In the genomic region with DNA sequence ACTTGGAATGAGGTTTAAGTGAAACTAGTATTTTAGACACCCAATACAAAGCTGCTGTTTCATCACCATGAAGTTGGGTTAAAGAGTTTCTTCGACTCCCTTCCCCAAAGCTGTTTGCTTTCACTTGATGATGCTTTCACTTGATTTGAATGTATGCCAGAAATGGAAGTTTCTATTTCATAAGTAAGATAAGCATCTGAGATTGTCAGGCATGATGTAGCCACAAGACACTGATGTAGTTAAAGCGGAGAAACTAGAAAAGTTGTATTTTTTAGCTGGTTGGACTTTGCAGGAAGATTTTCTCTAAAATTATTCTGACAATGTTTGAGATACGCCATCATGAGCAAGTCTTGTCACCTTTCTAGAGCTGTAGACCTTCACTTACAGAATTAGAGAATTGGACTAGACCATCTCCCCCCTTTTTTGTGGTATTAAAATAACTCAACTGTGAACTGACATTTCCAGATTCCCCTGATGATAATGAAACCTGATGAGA, we compare ENCODE assay signal across 9 cellular contexts. TPM values are rescaled to one million over a fixed set of nuclear protein-coding genes. Genes with fewer than 3 reads are reported as not detected.
DNase-seq lines count a peak whose midpoint lies in the region; ATAC-seq and TF ChIP-seq lines count a peak whose summit lies in the region.
"Had no signal": no experiment of that assay in that cellular context is flagged by ENCODE, and none has a peak within 500 bp of the region (broad histone marks: within the 10 kb centered on the region; RNA-seq: fewer than 3 reads in every experiment).

No MANE protein-coding gene starts in this region.

- no peaks in the 10 kb centered on the region for H3K27me3 ChIP-seq in CD4-positive, alpha-beta memory T cell (ENCODE audit: insufficient read depth, low read length)
- no peaks in the 10 kb centered on the region for H3K27me3 ChIP-seq in thyroid gland
- H3K27me3 ChIP-seq: SJSA1 had no signal

- intact Hi-C loops in CD4-positive, alpha-beta memory T cell (cut with micrococcal nuclease) = no loop called here
- intact Hi-C loops in thyroid gland (cut with DNase I) = no loop called here

- peak overlapping the region; percentile 10 to 68 (median 62) for H3K4me3 Mint-ChIP-seq in CD4-positive, alpha-beta memory T cell
- peak overlapping the region; percentile 19 for H3K4me3 Mint-ChIP-seq in activated CD4-positive, alpha-beta memory T cell treated with anti-CD3 and anti-CD28 coated beads, Interleukin-2, amount 10 ng/mL, durations not matched to agents 7 days and 5 days

- TF ChIP-seq POLR2A in thyroid gland (IDR thresholded peaks at IDR 0.05) = no peak

- H3K36me3 Mint-ChIP-seq in CD4-positive, alpha-beta memory T cell = no peaks in the 10 kb centered on the region
- H3K36me3 Mint-ChIP-seq in activated CD4-positive, alpha-beta memory T cell treated with anti-CD3 and anti-CD28 coated beads, Interleukin-2, amount 10 ng/mL, durations not matched to agents 7 days and 5 days (ENCODE audit: low read depth) = peaks cover 57% of the 10 kb centered on the region

- no peak for TF ChIP-seq CTCF in thyroid gland (IDR thresholded peaks at IDR 0.05)

- peaks cover 26% of the 10 kb centered on the region for H3K4me1 ChIP-seq in CD4-positive, alpha-beta memory T cell (ENCODE audit: insufficient read depth, low read length)
- H3K4me1 ChIP-seq in thyroid gland = no peaks in the 10 kb centered on the region

- 86 to 91% methylated on average over 3 of the region's 3 CpGs for WGBS in thyroid gland, 2 donors

- ATAC-seq in GM19043 (IDR thresholded peaks at IDR 0.05; ENCODE audit: low read depth, unreplicated experiment) (peak; percentile 79), HG02973 (IDR thresholded peaks at IDR 0.05; ENCODE audit: unreplicated experiment) (peak; percentile 77)

- POLR2A ChIA-PET in CD4-positive, alpha-beta memory T cell (lab: Charles Lee; ENCODE audit: partially characterized antibody) = interaction anchor here (1.5 to 1.8 kb wide), 2 partner anchors 20 to 141 kb away, joined by 5 to 6 read pairs; a partner anchor contains a TSS
- POLR2A ChIA-PET in activated CD4-positive, alpha-beta memory T cell treated with anti-CD3 and anti-CD28 coated beads, Interleukin-2, amount 10 ng/mL, durations not matched to agents 7 days and 5 days (lab: Charles Lee) = interaction anchor here (0.7 to 2.2 kb wide), 10 partner anchors 8 to 140 kb away, joined by 3 to 12 read pairs (median 4); a partner anchor contains a TSS

- DNase-seq in CD4-positive, alpha-beta memory T cell = peak in 4 of 5 donors; percentile 30 to 63 (median 40)
- no peak for DNase-seq in activated CD4-positive, alpha-beta memory T cell treated with anti-CD3 and anti-CD28 coated beads, Interleukin-2, amount 10 ng/mL, durations not matched to agents 7 days and 5 days
- DNase-seq in HUDEP-2 (lab: John Stamatoyannopoulos, UW; ENCODE audit: unreplicated experiment in 76 of 76) (no peak), thyroid gland (no peak), NCI-H2171 treated with DMSO at 0.1 percent for 48 hours (lab: John Stamatoyannopoulos, UW) (no peak), occipital lobe (lab: John Stamatoyannopoulos, UW) (no peak)

- no peak overlapping the region for H3K27ac ChIP-seq in CD4-positive, alpha-beta memory T cell (ENCODE audit: low read depth, low read length)
- H3K27ac ChIP-seq in thyroid gland = no peak overlapping the region
- H3K27ac ChIP-seq: SJSA1 had no signal

- H3K4me1 Mint-ChIP-seq in CD4-positive, alpha-beta memory T cell = peaks cover 9 to 25% (median 16%) of the 10 kb centered on the region in 4 donors
- peaks cover 30% of the 10 kb centered on the region for H3K4me1 Mint-ChIP-seq in activated CD4-positive, alpha-beta memory T cell treated with anti-CD3 and anti-CD28 coated beads, Interleukin-2, amount 10 ng/mL, durations not matched to agents 7 days and 5 days

- H3K9me3 ChIP-seq in CD4-positive, alpha-beta memory T cell (ENCODE audit: control insufficient read depth in 1 of 2, low read length in 2 of 2) = no peaks in the 10 kb centered on the region
- no peaks in the 10 kb centered on the region for H3K9me3 ChIP-seq in thyroid gland
- H3K9me3 ChIP-seq: SJSA1 had no signal

- no peaks in the 10 kb centered on the region for H3K27me3 Mint-ChIP-seq in CD4-positive, alpha-beta memory T cell
- peaks cover 5% of the 10 kb centered on the region for H3K27me3 Mint-ChIP-seq in activated CD4-positive, alpha-beta memory T cell treated with anti-CD3 and anti-CD28 coated beads, Interleukin-2, amount 10 ng/mL, durations not matched to agents 7 days and 5 days

- CTCF ChIA-PET in CD4-positive, alpha-beta memory T cell (lab: Charles Lee; ENCODE audit: partially characterized antibody) = interaction anchor here (0.7 to 4.8 kb wide), 7 partner anchors 8 to 174 kb away, joined by 3 to 30 read pairs (median 3); no protein-coding TSS in a partner anchor
- CTCF ChIA-PET in activated CD4-positive, alpha-beta memory T cell treated with anti-CD3 and anti-CD28 coated beads, Interleukin-2, amount 10 ng/mL, durations not matched to agents 7 days and 5 days (lab: Charles Lee) = interaction anchor here (0.8 to 7.3 kb wide), 8 partner anchors 8 to 146 kb away, joined by 3 to 89 read pairs (median 4); a partner anchor contains a TSS

- H3K4me3 ChIP-seq in CD4-positive, alpha-beta memory T cell (ENCODE audit: low read length in 2 of 2) = no peak overlapping the region
- no peak overlapping the region for H3K4me3 ChIP-seq in thyroid gland (replicated peaks in 1 of 3)
- H3K4me3 ChIP-seq: SJSA1 had no signal

- H3K27ac Mint-ChIP-seq in CD4-positive, alpha-beta memory T cell = peak overlapping the region in 6 of 7 donors; percentile 1 to 79 (median 50)
- peak overlapping the region; percentile 54 for H3K27ac Mint-ChIP-seq in activated CD4-positive, alpha-beta memory T cell treated with anti-CD3 and anti-CD28 coated beads, Interleukin-2, amount 10 ng/mL, durations not matched to agents 7 days and 5 days

- H3K9me3 Mint-ChIP-seq in CD4-positive, alpha-beta memory T cell = no peaks in the 10 kb centered on the region
- H3K9me3 Mint-ChIP-seq in activated CD4-positive, alpha-beta memory T cell treated with anti-CD3 and anti-CD28 coated beads, Interleukin-2, amount 10 ng/mL, durations not matched to agents 7 days and 5 days = no peaks in the 10 kb centered on the region

- no peaks in the 10 kb centered on the region for H3K36me3 ChIP-seq in CD4-positive, alpha-beta memory T cell (ENCODE audit: insufficient read depth, low read length)
- no peaks in the 10 kb centered on the region for H3K36me3 ChIP-seq in thyroid gland

RNA-seq across cellular contexts. Expression of a gene that starts 20.0 kb away (rescaled TPM):
- 10 to 100 TPM; 23.1 to 26.6 TPM for total RNA-seq in CD4-positive, alpha-beta memory T cell
- polyA plus RNA-seq in CD4-positive, alpha-beta memory T cell = 10 to 100 TPM; 38.8 to 49.4 TPM
- total RNA-seq in activated CD4-positive, alpha-beta memory T cell treated with anti-CD3 and anti-CD28 coated beads, Interleukin-2, amount 10 ng/mL, durations not matched to agents 7 days and 5 days = 10 to 100 TPM; 26.0 to 26.9 TPM
- total RNA-seq in thyroid gland (10 to 100 TPM; 48.5 to 76.3 (median 62.9) TPM), occipital lobe (43.5 TPM)

Comparison
In these comparisons a context has a peak if more than half of its experiments do, and no peak if none do; other contexts are left out.
1. DNase-seq: peak in CD4-positive, alpha-beta memory T cell (4 of 5); none in activated CD4-positive, alpha-beta memory T cell treated with anti-CD3 and anti-CD28 coated beads, Interleukin-2, amount 10 ng/mL, durations not matched to agents 7 days and 5 days (single experiment), HUDEP-2 (0 of 76), thyroid gland (0 of 2), NCI-H2171 treated with DMSO at 0.1 percent for 48 hours (single experiment) and occipital lobe (single experiment).